8 cellular contexts compared by ENCODE assay signal in genomic region chr19:44113138-44113783, GRCh38. TPM values are rescaled to one million over a fixed set of nuclear protein-coding genes. Genes with fewer than 3 reads are reported as not detected.
DNase-seq lines count a peak whose midpoint lies in the region; ATAC-seq and TF ChIP-seq lines count a peak whose summit lies in the region.

ZNF225 (plus strand) TSS chr19:44113399; CDS start chr19:44115828, 2,429 bp downstream.

- H3K27ac Mint-ChIP-seq in osteocyte (ENCODE audit: unreplicated experiment) = peak within 1 kb of the TSS; percentile 98

- H3K4me3 ChIP-seq in GM08714 (ENCODE audit: low read length) (peak within 1 kb of the TSS; percentile 95), thymus (ENCODE audit: low read length) (peak within 1 kb of the TSS; percentile 62)

- no peaks in the 10 kb centered on the region for H3K9me3 ChIP-seq in thymus (ENCODE audit: control insufficient read depth)

- under 1% methylated on average over 44 of the region's 44 CpGs for WGBS in thymus

- peaks cover 20% of the 10 kb centered on the region for H3K4me1 Mint-ChIP-seq in osteocyte (ENCODE audit: unreplicated experiment)

- H3K9me3 Mint-ChIP-seq in osteocyte (ENCODE audit: unreplicated experiment) = peaks cover 19% of the 10 kb centered on the region

- peak; percentile 92 for ATAC-seq in HG02571 (IDR thresholded peaks at IDR 0.05; ENCODE audit: unreplicated experiment)
- ATAC-seq in Right ventricle myocardium inferior = peak; percentile 100

- no peaks in the 10 kb centered on the region for H3K27me3 ChIP-seq in thymus (ENCODE audit: control insufficient read depth, insufficient read depth)

- no peaks in the 10 kb centered on the region for H3K27me3 Mint-ChIP-seq in osteocyte (ENCODE audit: unreplicated experiment)

- DNase-seq in NCI-H1048 (lab: John Stamatoyannopoulos, UW) = peak; percentile 98
- DNase-seq in SKM-1 (lab: John Stamatoyannopoulos, UW; ENCODE audit: unreplicated experiment) = peak; percentile 70
- DNase-seq in activated naive CD8-positive, alpha-beta T cell treated with anti-CD3 and anti-CD28 coated beads, Interleukin-2, amount 50 U/mL, for 16 hours (ENCODE audit: low read depth, low spot score) = peak; percentile 58
- peak; percentile 95 for DNase-seq in Right ventricle myocardium inferior (ENCODE audit: missing footprints)
- peak; percentile 97 for DNase-seq in osteocyte (ENCODE audit: extremely low spot score, unreplicated experiment)

- peak within 1 kb of the TSS; percentile 37 for H3K27ac ChIP-seq in thymus (ENCODE audit: low read depth)

- peaks cover 19% of the 10 kb centered on the region for H3K36me3 ChIP-seq in thymus (ENCODE audit: control insufficient read depth, insufficient read depth)

- peak; percentile 11 for TF ChIP-seq CTCF in osteocyte (IDR thresholded peaks at IDR 0.05)

- intact Hi-C loops in Right ventricle myocardium inferior (cut with DNase I) = loop anchor here (1.0 to 10.0 kb wide), 5 partner anchors 19 to 192 kb away; partner anchors contain the start of genes ZNF224, ZNF226, ZNF234 and ZNF235

- peaks cover 9% of the 10 kb centered on the region for H3K4me1 ChIP-seq in thymus (ENCODE audit: control insufficient read depth, insufficient read depth, low read length)

- peak within 1 kb of the TSS; percentile 96 for H3K4me3 Mint-ChIP-seq in osteocyte (ENCODE audit: unreplicated experiment)

- peaks cover 22% of the 10 kb centered on the region for H3K36me3 Mint-ChIP-seq in osteocyte (ENCODE audit: unreplicated experiment)

RNA-seq across cellular contexts. Expression of gene ZNF225, which starts in this region (rescaled TPM):
- 3.0 TPM for total RNA-seq in Right ventricle myocardium inferior
- 6.1 and 7.9 TPM in 2 replicates for total RNA-seq in osteocyte
- 3.2 TPM for polyA plus RNA-seq in thymus

Comparison
In these comparisons a context has a peak if more than half of its experiments do, and no peak if none do; other contexts are left out.
1. Peak in every context shown above with its lines: DNase-seq, ATAC-seq, H3K4me3 ChIP-seq and H3K27ac ChIP-seq.